ENCODE assay signal across 20 cellular contexts in the genomic region with DNA sequence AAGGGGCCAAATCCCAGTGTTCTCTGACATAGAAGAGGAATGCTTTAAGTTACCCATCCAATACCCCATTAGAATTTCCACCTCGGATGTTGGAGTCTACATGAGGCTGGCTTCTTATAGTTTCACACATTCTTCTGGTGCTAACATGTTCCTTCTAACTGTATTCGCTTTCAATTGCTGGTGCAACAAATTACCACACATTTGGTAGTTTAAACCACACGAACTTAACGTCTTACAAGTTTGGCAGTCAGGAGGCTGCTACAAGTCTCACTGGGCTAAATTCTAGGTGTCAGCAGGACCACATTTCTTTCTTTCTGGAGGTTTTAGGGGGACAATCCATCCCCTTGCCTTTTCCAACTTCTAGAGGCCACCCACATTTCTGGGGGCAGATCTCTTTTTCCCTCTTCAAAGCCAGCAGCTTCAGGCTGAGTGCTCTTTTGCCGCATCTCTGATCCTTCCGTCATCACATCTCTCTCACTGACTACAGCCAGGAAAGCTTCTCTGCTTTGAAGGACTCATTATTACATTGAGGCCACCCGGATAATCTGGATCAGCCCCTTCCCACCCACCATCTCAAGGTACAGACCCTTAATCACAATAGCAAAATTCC. TPM values are rescaled to one million over a fixed set of nuclear protein-coding genes. Genes with fewer than 3 reads are reported as not detected.
DNase-seq lines count a peak whose midpoint lies in the region; ATAC-seq, FAIRE-seq and TF ChIP-seq lines count a peak whose summit lies in the region.
"Had no signal": no experiment of that assay in that cellular context is flagged by ENCODE, and none has a peak within 500 bp of the region (broad histone marks: within the 10 kb centered on the region; RNA-seq: fewer than 3 reads in every experiment).

No MANE protein-coding gene starts in this region.

- 65% methylated on average over 7 of the region's 7 CpGs for WGBS in right cardiac atrium
- WGBS in K562 (ENCODE audit: insufficient coverage, low coverage, missing lambda C conversion rate): 72% methylated on average over 7 of the region's 7 CpGs
- WGBS in adrenal gland, 4 donors: 75 to 84% (median 76%) methylated on average over 7 of the region's 7 CpGs

- in situ Hi-C loops in K562 (cut with MboI): no loop called here

- H3K9me1 ChIP-seq in K562 (ENCODE audit: control insufficient read depth, insufficient read depth, low read length): no peaks in the 10 kb centered on the region

- no peak for TF ChIP-seq RAD21 in K562 (CRISPR knock-in tag; conservative IDR thresholded peaks at IDR 0.05 in 1 of 2, IDR thresholded peaks at IDR 0.05 in 1 of 2)

- TF ChIP-seq POLR2A in NB4 (IDR thresholded peaks at IDR 0.05; ENCODE audit: extremely low read depth, insufficient read length) (no peak), K562 (conservative IDR thresholded peaks at IDR 0.05) (no peak), adrenal gland (IDR thresholded peaks at IDR 0.05) (no peak)

- peak overlapping the region; percentile 82 for H3K27ac ChIP-seq in left ventricle myocardium inferior (replicated peaks)
- H3K27ac ChIP-seq in right cardiac atrium (ENCODE audit: low read length): no peak overlapping the region
- peak overlapping the region; percentile 99 for H3K27ac ChIP-seq in K562 (ENCODE audit: extremely low read depth, low read depth, low read length)
- H3K27ac ChIP-seq in adrenal gland: no peak overlapping the region
- H3K27ac ChIP-seq: SK-N-MC had no signal

- H3K4me2 ChIP-seq in K562 (ENCODE audit: insufficient read depth, low read length): no peak overlapping the region; the same call in 1 of the 2 replicates

- TF ChIP-seq EP300 in K562 (IDR thresholded peaks at IDR 0.05; ENCODE audit: low read length): no peak

- no TSS peak for BruUV-seq in K562 (replicated peaks; lab: Mats Ljungman, UMichigan)

- FAIRE-seq in K562 (lab: Jason Lieb, UNC): no peak

- CTCF ChIA-PET in K562 (lab: Yijun Ruan, JAX; ENCODE audit: low intra/inter-chr PET ratio): no interaction called here

- no peak for TF ChIP-seq CTCF in left ventricle myocardium inferior (IDR thresholded peaks at IDR 0.05; ENCODE audit: borderline replicate concordance)
- no peak for TF ChIP-seq CTCF in NB4 (IDR thresholded peaks at IDR 0.05; ENCODE audit: low read depth, low read length)
- no peak for TF ChIP-seq CTCF in K562 (IDR thresholded peaks at IDR 0.05 in 2 of 3, conservative IDR thresholded peaks at IDR 0.05 in 1 of 3; ENCODE audit: insufficient read depth in 2 of 3, low read depth in 1 of 3, low read length in 3 of 3)
- no peak for TF ChIP-seq CTCF in adrenal gland (IDR thresholded peaks at IDR 0.05)

- POLR2A ChIA-PET in K562 (lab: Yijun Ruan, JAX): interaction anchor here (1.2 to 1.8 kb wide), 2 partner anchors 24 to 50 kb away, joined by 3 to 4 read pairs; no protein-coding TSS in a partner anchor

- intact Hi-C loops in left ventricle myocardium inferior (cut with micrococcal nuclease): no loop called here
- intact Hi-C loops in right cardiac atrium (cut with DNase I): no loop called here
- intact Hi-C loops in K562 (cut with micrococcal nuclease): no loop called here
- intact Hi-C loops in adrenal gland (cut with DNase I): no loop called here

- ATAC-seq in right cardiac atrium: no peak
- no peak for ATAC-seq in K562
- no peak for ATAC-seq in GM21381 (IDR thresholded peaks at IDR 0.05; ENCODE audit: unreplicated experiment)
- ATAC-seq: HCT116 had no signal

- no peaks in the 10 kb centered on the region for H4K20me1 ChIP-seq in K562 (replicated peaks; ENCODE audit: control insufficient read depth, insufficient read depth, low read length)

- H2AFZ ChIP-seq in K562 (ENCODE audit: low read depth, low read length): peak overlapping the region; percentile 88

- H3K9me3 ChIP-seq in left ventricle myocardium inferior (replicated peaks) (no peaks in the 10 kb centered on the region), right cardiac atrium (ENCODE audit: control insufficient read depth, low read length) (no peaks in the 10 kb centered on the region), K562 (replicated peaks; ENCODE audit: control insufficient read depth, insufficient read depth, low read depth, low read length) (no peaks in the 10 kb centered on the region), adrenal gland (replicated peaks in 1 of 3) (no peaks in the 10 kb centered on the region)

- H3K4me3 ChIP-seq in left ventricle myocardium inferior (no peak overlapping the region), right cardiac atrium (ENCODE audit: low read length) (no peak overlapping the region), NB4 (ENCODE audit: low read depth, low read length) (no peak overlapping the region), K562 (no peak overlapping the region), adrenal gland (no peak overlapping the region)
- H3K4me3 ChIP-seq: SK-N-MC had no signal

- no peak overlapping the region for H3K9ac ChIP-seq in K562 (ENCODE audit: insufficient read depth in 1 of 2, low read depth in 2 of 2, low read length in 2 of 2)

- H3K27me3 ChIP-seq in left ventricle myocardium inferior (ENCODE audit: low read depth) (peaks cover 12% of the 10 kb centered on the region), right cardiac atrium (ENCODE audit: control insufficient read depth, insufficient read depth) (no peaks in the 10 kb centered on the region), K562 (ENCODE audit: control insufficient read depth in 2 of 2, insufficient read depth in 2 of 2, low read length in 2 of 2) (no peaks in the 10 kb centered on the region), adrenal gland (no peaks in the 10 kb centered on the region)

- H3K36me3 ChIP-seq in left ventricle myocardium inferior (no peaks in the 10 kb centered on the region), K562 (ENCODE audit: control insufficient read depth, insufficient read depth, low read length) (no peaks in the 10 kb centered on the region), adrenal gland (replicated peaks in 1 of 2) (no peaks in the 10 kb centered on the region)

- DNase-seq in left ventricle myocardium inferior (no peak), right cardiac atrium (no peak), NB4 (ENCODE audit: low read depth) (peak; percentile 53), K562 (ENCODE audit: extremely low read depth in 1 of 4, low spot score in 3 of 4) (peak in 1 of 4 experiments; percentile 6), AG20443 (ENCODE audit: low spot score) (no peak), adrenal gland (no peak), GOT3 (lab: John Stamatoyannopoulos, UW) (no peak)
- DNase-seq: C1 segment of cervical spinal cord; DMS 273 treated with DMSO at 0.1 percent for 48 hours; KG1; NCI-H1417; NCI-H1930; NCI-H2171; NCI-H446; NCI-H69; NK-92 treated with Interleukin-12 subunit alpha and Interleukin-12 subunit beta, amount 100 ng/mL, for 24 hours had no signal

- H3K4me1 ChIP-seq in left ventricle myocardium inferior (no peaks in the 10 kb centered on the region), right cardiac atrium (ENCODE audit: control insufficient read depth, insufficient read depth, low read length) (no peaks in the 10 kb centered on the region), K562 (replicated peaks in 1 of 2; ENCODE audit: control insufficient read depth in 2 of 2, insufficient read depth in 2 of 2, low read length in 2 of 2) (peaks cover 6 to 75% of the 10 kb centered on the region in 2 experiments), adrenal gland (replicated peaks in 1 of 2) (peaks cover 0 to 21% of the 10 kb centered on the region in 2 donors)

- no peaks in the 10 kb centered on the region for H3K79me2 ChIP-seq in K562 (ENCODE audit: control insufficient read depth, insufficient read depth, low read length)

TF ChIP-seq in K562, 482 proteins besides CTCF, POLR2A, EP300 and RAD21:
- TF ChIP-seq HNRNPUL1 (IDR thresholded peaks at IDR 0.05; ENCODE audit: low read length): no peak
- TF ChIP-seq GABPB2 (CRISPR knock-in tag; conservative IDR thresholded peaks at IDR 0.05): no peak
- no peak for TF ChIP-seq FOXP1 (CRISPR knock-in tag; IDR thresholded peaks at IDR 0.05)
- TF ChIP-seq MTF1 (CRISPR knock-in tag; IDR thresholded peaks at IDR 0.05; ENCODE audit: borderline replicate concordance): no peak
- no peak for TF ChIP-seq EWSR1 (IDR thresholded peaks at IDR 0.05; ENCODE audit: borderline replicate concordance, low read depth, partially characterized antibody)
- TF ChIP-seq MEIS2 (IDR thresholded peaks at IDR 0.05; ENCODE audit: partially characterized antibody): no peak
- no peak for TF ChIP-seq ZNF780A (CRISPR knock-in tag; IDR thresholded peaks at IDR 0.05)
- no peak for TF ChIP-seq HCFC1 (IDR thresholded peaks at IDR 0.05; ENCODE audit: low read depth, low read length)
- no peak for TF ChIP-seq ZBTB1 (CRISPR knock-in tag; IDR thresholded peaks at IDR 0.05; ENCODE audit: borderline replicate concordance, low read depth)
- TF ChIP-seq C11orf30 (IDR thresholded peaks at IDR 0.05; ENCODE audit: low read depth): no peak

RNA-seq across cellular contexts. Expression of gene MACC1, which starts 5.1 kb away (rescaled TPM):
- total RNA-seq in left ventricle myocardium inferior (0.03 TPM), right cardiac atrium (under 1 TPM in 3 of 4 donors, not detected in 1; 0.03 to 0.08 (median 0.06) TPM), K562 (2014; rRNA removed) (10.4 and 12.6 TPM in 2 replicates), K562 (2014; rRNA removed; fragmentation: Illumina TruSeq; extraction: Trizol) (30.2 and 36.7 TPM in 2 replicates), K562 (2015; rRNA removed; fragmentation: Illumina TruSeq; extraction: Trizol) (16.7 and 17.8 TPM in 2 replicates), K562 (2021) (16.1 and 20.4 TPM in 2 replicates), adrenal gland (1 to 10 TPM in 7 of 8 donors, under 1 TPM in 1; 0.95 to 9.8 (median 4.7) TPM)
- polyA plus RNA-seq in right cardiac atrium (under 0.01 TPM), K562 (2011; rRNA removed) (5.1 and 12.7 TPM in 2 replicates), K562 (2014; fragmentation: Illumina TruSeq; extraction: Trizol) (9.1 and 9.6 TPM in 2 replicates), K562 (2014; fragmentation: Nextera tagmentation; extraction: Ambion mirVana) (1 to 10 TPM; 7.5 to 8.6 TPM), K562 (2014; rRNA removed) (4.4 and 5.9 TPM in 2 replicates), adrenal gland (1 to 10 TPM in 2 of 3 donors, under 1 TPM in 1; 0.35 to 1.3 (median 1.3) TPM)
- total RNA-seq in K562 (2011; cell fraction: chromatin; rRNA removed; ENCODE audit: low replicate concordance): 22.2 and 81.4 TPM in 2 replicates
- 6.7 and 10.3 TPM in 2 replicates for total RNA-seq in K562 (2011; cell fraction: nucleolus; rRNA removed)
- 21.9 and 60.5 TPM in 2 replicates for total RNA-seq in K562 (2011; cell fraction: nucleoplasm; rRNA removed)
- polyA plus RNA-seq in K562 (2011; cell fraction: cytosol; rRNA removed): 1.9 and 2.4 TPM in 2 replicates
- polyA plus RNA-seq in K562 (2011; cell fraction: nucleus; rRNA removed): 4.5 and 6.4 TPM in 2 replicates
- 5.6 and 6.9 TPM in 2 replicates for polyA plus RNA-seq in K562 (2012)
- polyA minus RNA-seq in K562 (2011; rRNA and poly(A)+ RNA removed): 25.1 and 40.4 TPM in 2 replicates
- polyA minus RNA-seq in K562 (2011; cell fraction: cytosol; rRNA and poly(A)+ RNA removed): 9.4 and 19.5 TPM in 2 replicates
- 13.6 and 17.3 TPM in 2 replicates for polyA minus RNA-seq in K562 (2011; cell fraction: nucleus; rRNA and poly(A)+ RNA removed)
- total RNA-seq: A172 had no signal

Comparison
In these comparisons a context has a peak if more than half of its experiments do, and no peak if none do; other contexts are left out.
1. H3K27ac ChIP-seq: peak in left ventricle myocardium inferior (single experiment) and K562 (single experiment); none in right cardiac atrium (single experiment) and adrenal gland (0 of 5).